In genomic region chr9:113355197-113355596, GRCh38 we compare ENCODE assay signal across 2 cellular contexts.
TF ChIP-seq lines count a peak whose summit lies in the region.

No MANE protein-coding gene starts in this region.

TF ChIP-seq in HCT116, 20 proteins besides CTCF, POLR2A, EP300 and RAD21:
- TF ChIP-seq POLR2AphosphoS5 (IDR thresholded peaks at IDR 0.05; ENCODE audit: low read depth, low read length): no peak
- TF ChIP-seq YY1 (IDR thresholded peaks at IDR 0.05; ENCODE audit: extremely low read depth, insufficient replicate concordance, low read depth, low read length): no peak
- no peak for TF ChIP-seq EZH2 (IDR thresholded peaks at IDR 0.05)
- TF ChIP-seq SP1 (IDR thresholded peaks at IDR 0.05; ENCODE audit: low read depth): no peak
- TF ChIP-seq SIN3A (IDR thresholded peaks at IDR 0.05; ENCODE audit: low read depth): no peak

TF ChIP-seq in SK-N-SH treated with all-trans-retinoic acid at 6 μM for 48 hours, 23 proteins besides CTCF, POLR2A, EP300 and RAD21:
- TF ChIP-seq CSDC2 (CRISPR knock-in tag; IDR thresholded peaks at IDR 0.05) (no peak), PATZ1 (CRISPR knock-in tag; IDR thresholded peaks at IDR 0.05; ENCODE audit: borderline replicate concordance) (no peak)
